ENCODE assay signal across 6 cellular contexts in genomic region chr16:67430504-67431076, GRCh38. TPM values are rescaled to one million over a fixed set of nuclear protein-coding genes. Genes with fewer than 3 reads are reported as not detected.
DNase-seq lines count a peak whose midpoint lies in the region; TF ChIP-seq lines count a peak whose summit lies in the region.

No MANE protein-coding gene starts in this region.

- H3K27ac ChIP-seq in brain microvascular endothelial cell (no peak overlapping the region), neural cell (ENCODE audit: low read length) (no peak overlapping the region)

- TF ChIP-seq CTCF in brain microvascular endothelial cell (IDR thresholded peaks at IDR 0.05; ENCODE audit: low read depth, low read length, missing control alignments) (no peak), neural cell (IDR thresholded peaks at IDR 0.05; ENCODE audit: poor library complexity, severe bottlenecking) (no peak)

- H3K4me2 ChIP-seq in neural cell (ENCODE audit: low read length): no peak overlapping the region

- no peaks in the 10 kb centered on the region for H3K36me3 ChIP-seq in brain microvascular endothelial cell (replicated peaks)
- no peaks in the 10 kb centered on the region for H3K36me3 ChIP-seq in neural cell (ENCODE audit: insufficient read depth, low read length)

- H3K4me3 ChIP-seq in brain microvascular endothelial cell (ENCODE audit: low read depth, low read length) (peak overlapping the region; percentile 29), neural cell (ENCODE audit: low read length) (peak overlapping the region; percentile 65)

- H3K9me3 ChIP-seq in neural cell (ENCODE audit: low read length): no peaks in the 10 kb centered on the region

- H4K20me1 ChIP-seq in neural cell (ENCODE audit: insufficient read depth): no peaks in the 10 kb centered on the region

- in situ Hi-C loops in brain microvascular endothelial cell (cut with HindIII; ENCODE audit: low pct_ligation_motif_present, low sequenced_read_pairs): no loop called here

- peaks cover 23% of the 10 kb centered on the region for H3K27me3 ChIP-seq in brain microvascular endothelial cell (replicated peaks)
- H3K27me3 ChIP-seq in neural cell (ENCODE audit: insufficient read depth, low read depth, low read length): peaks cover 40% of the 10 kb centered on the region

- no peak for TF ChIP-seq RAD21 in neural cell (conservative IDR thresholded peaks at IDR 0.05)

- no peak overlapping the region for H2AFZ ChIP-seq in neural cell (ENCODE audit: low read depth, low read length)

- H3F3A ChIP-seq in neural cell (ENCODE audit: insufficient read depth, low read length, poor library complexity, severe bottlenecking): no peaks in the 10 kb centered on the region

- H3K79me2 ChIP-seq in neural cell (replicated peaks; ENCODE audit: insufficient read depth, low read length): no peaks in the 10 kb centered on the region

- TF ChIP-seq EP300 in neural cell (conservative IDR thresholded peaks at IDR 0.05; ENCODE audit: poor library complexity, severe bottlenecking): no peak

- no peaks in the 10 kb centered on the region for H3K9me2 ChIP-seq in neural cell (ENCODE audit: insufficient read depth, low read length)

- peak; percentile 43 for DNase-seq in NCI-H2227 (lab: John Stamatoyannopoulos, UW; ENCODE audit: unreplicated experiment)
- DNase-seq in NCI-H2227 treated with DMSO at 0.1 percent for 48 hours (lab: John Stamatoyannopoulos, UW): no peak
- no peak for DNase-seq in brain microvascular endothelial cell
- DNase-seq in occipital lobe (lab: John Stamatoyannopoulos, UW): no peak
- DNase-seq in NK-92 (lab: John Stamatoyannopoulos, UW; ENCODE audit: unreplicated experiment): no peak

- H3K9ac ChIP-seq in neural cell (ENCODE audit: low read length): peak overlapping the region; percentile 26

TF ChIP-seq in neural cell, 6 proteins besides CTCF, POLR2A, EP300 and RAD21:
- TF ChIP-seq MXI1 (conservative IDR thresholded peaks at IDR 0.05; ENCODE audit: poor library complexity, severe bottlenecking) (peak; percentile 83), TAF1 (IDR thresholded peaks at IDR 0.05; ENCODE audit: low read depth) (no peak), SMC3 (conservative IDR thresholded peaks at IDR 0.05; ENCODE audit: poor library complexity) (no peak), POLR2AphosphoS5 (IDR thresholded peaks at IDR 0.05) (no peak), REST (IDR thresholded peaks at IDR 0.05; ENCODE audit: borderline replicate concordance) (no peak), EZH2 (IDR thresholded peaks at IDR 0.05; ENCODE audit: borderline replicate concordance, insufficient read depth, low read length, poor library complexity, severe bottlenecking) (peak; percentile 69)

RNA-seq across cellular contexts. Expression of gene HSD11B2, which starts 0.3 kb away (rescaled TPM):
- 0.24 and 2.8 TPM in 2 replicates for polyA plus RNA-seq in neural cell
- not detected in 2 replicates for polyA minus RNA-seq in neural cell
- total RNA-seq in occipital lobe: not detected

RNA-seq across cellular contexts. Expression of gene ZDHHC1, which starts 14.3 kb away (rescaled TPM):
- polyA plus RNA-seq in neural cell: 1.7 TPM in 1 of 2 replicates, not detected in the other
- 1.7 and 1.9 TPM in 2 replicates for polyA minus RNA-seq in neural cell
- 2.3 TPM for total RNA-seq in occipital lobe

RNA-seq across cellular contexts. Expression of gene TPPP3, which starts 37.3 kb away (rescaled TPM):
- polyA plus RNA-seq in neural cell: 1.1 and 2.7 TPM in 2 replicates
- 1.0 and 1.5 TPM in 2 replicates for polyA minus RNA-seq in neural cell
- 2.3 TPM for total RNA-seq in occipital lobe

RNA-seq across cellular contexts. Expression of gene ATP6V0D1, which starts 50.4 kb away (rescaled TPM):
- 188 and 195 TPM in 2 replicates for polyA plus RNA-seq in neural cell
- polyA minus RNA-seq in neural cell: 176 and 188 TPM in 2 replicates
- total RNA-seq in occipital lobe: 63.0 TPM

RNA-seq across cellular contexts. Expression of gene AGRP, which starts 52.8 kb away (rescaled TPM):
- not detected in 2 replicates for polyA plus RNA-seq in neural cell
- polyA minus RNA-seq in neural cell: not detected in 2 replicates
- total RNA-seq in occipital lobe: not detected
